In genomic region chr2:61718965-61719364, GRCh38 we compare ENCODE assay signal across 1 cellular context.
TF ChIP-seq lines count a peak whose summit lies in the region.

No MANE protein-coding gene starts in this region.

TF ChIP-seq in GM23338, 12 proteins besides CTCF, POLR2A, EP300 and RAD21 (continued from another document):
- TF ChIP-seq, protein P1, sequence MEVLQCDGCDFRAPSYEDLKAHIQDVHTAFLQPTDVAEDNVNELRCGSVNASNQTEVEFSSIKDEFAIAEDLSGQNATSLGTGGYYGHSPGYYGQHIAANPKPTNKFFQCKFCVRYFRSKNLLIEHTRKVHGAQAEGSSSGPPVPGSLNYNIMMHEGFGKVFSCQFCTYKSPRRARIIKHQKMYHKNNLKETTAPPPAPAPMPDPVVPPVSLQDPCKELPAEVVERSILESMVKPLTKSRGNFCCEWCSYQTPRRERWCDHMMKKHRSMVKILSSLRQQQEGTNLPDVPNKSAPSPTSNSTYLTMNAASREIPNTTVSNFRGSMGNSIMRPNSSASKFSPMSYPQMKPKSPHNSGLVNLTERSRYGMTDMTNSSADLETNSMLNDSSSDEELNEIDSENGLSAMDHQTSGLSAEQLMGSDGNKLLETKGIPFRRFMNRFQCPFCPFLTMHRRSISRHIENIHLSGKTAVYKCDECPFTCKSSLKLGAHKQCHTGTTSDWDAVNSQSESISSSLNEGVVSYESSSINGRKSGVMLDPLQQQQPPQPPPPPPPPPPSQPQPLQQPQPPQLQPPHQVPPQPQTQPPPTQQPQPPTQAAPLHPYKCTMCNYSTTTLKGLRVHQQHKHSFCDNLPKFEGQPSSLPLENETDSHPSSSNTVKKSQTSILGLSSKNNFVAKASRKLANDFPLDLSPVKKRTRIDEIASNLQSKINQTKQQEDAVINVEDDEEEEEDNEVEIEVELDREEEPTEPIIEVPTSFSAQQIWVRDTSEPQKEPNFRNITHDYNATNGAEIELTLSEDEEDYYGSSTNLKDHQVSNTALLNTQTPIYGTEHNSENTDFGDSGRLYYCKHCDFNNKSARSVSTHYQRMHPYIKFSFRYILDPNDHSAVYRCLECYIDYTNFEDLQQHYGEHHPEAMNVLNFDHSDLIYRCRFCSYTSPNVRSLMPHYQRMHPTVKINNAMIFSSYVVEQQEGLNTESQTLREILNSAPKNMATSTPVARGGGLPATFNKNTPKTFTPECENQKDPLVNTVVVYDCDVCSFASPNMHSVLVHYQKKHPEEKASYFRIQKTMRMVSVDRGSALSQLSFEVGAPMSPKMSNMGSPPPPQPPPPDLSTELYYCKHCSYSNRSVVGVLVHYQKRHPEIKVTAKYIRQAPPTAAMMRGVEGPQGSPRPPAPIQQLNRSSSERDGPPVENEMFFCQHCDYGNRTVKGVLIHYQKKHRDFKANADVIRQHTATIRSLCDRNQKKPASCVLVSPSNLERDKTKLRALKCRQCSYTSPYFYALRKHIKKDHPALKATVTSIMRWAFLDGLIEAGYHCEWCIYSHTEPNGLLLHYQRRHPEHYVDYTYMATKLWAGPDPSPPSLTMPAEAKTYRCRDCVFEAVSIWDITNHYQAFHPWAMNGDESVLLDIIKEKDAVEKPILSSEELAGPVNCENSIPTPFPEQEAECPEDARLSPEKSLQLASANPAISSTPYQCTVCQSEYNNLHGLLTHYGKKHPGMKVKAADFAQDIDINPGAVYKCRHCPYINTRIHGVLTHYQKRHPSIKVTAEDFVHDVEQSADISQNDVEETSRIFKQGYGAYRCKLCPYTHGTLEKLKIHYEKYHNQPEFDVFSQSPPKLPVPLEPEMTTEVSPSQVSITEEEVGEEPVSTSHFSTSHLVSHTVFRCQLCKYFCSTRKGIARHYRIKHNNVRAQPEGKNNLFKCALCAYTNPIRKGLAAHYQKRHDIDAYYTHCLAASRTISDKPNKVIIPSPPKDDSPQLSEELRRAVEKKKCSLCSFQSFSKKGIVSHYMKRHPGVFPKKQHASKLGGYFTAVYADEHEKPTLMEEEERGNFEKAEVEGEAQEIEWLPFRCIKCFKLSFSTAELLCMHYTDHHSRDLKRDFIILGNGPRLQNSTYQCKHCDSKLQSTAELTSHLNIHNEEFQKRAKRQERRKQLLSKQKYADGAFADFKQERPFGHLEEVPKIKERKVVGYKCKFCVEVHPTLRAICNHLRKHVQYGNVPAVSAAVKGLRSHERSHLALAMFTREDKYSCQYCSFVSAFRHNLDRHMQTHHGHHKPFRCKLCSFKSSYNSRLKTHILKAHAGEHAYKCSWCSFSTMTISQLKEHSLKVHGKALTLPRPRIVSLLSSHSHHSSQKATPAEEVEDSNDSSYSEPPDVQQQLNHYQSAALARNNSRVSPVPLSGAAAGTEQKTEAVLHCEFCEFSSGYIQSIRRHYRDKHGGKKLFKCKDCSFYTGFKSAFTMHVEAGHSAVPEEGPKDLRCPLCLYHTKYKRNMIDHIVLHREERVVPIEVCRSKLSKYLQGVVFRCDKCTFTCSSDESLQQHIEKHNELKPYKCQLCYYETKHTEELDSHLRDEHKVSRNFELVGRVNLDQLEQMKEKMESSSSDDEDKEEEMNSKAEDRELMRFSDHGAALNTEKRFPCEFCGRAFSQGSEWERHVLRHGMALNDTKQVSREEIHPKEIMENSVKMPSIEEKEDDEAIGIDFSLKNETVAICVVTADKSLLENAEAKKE (CRISPR knock-in tag; IDR thresholded peaks at IDR 0.05): no peak
